7 cellular contexts compared by ENCODE assay signal in genomic region chr22:50523806-50524663, GRCh38. TPM values are rescaled to one million over a fixed set of nuclear protein-coding genes. Genes with fewer than 3 reads are reported as not detected.
A peak's percentile ranks its signal among the peaks of the same experiment; 100 is the strongest.
DNase-seq lines count a peak whose midpoint lies in the region; TF ChIP-seq lines count a peak whose summit lies in the region.

No MANE protein-coding gene starts in this region.

- H4K20me1 ChIP-seq in GM23248 (ENCODE audit: insufficient read depth) = no peaks in the 10 kb centered on the region

- no peaks in the 10 kb centered on the region for H3K9me3 ChIP-seq in GM23248 (ENCODE audit: low read depth)
- H3K9me3 ChIP-seq in skeletal muscle satellite cell (replicated peaks; ENCODE audit: low read length) = no peaks in the 10 kb centered on the region

- H3K79me2 ChIP-seq in GM23248 (ENCODE audit: insufficient read depth) = peaks cover 34% of the 10 kb centered on the region

- no peak for TF ChIP-seq CTCF in fibroblast of pulmonary artery (IDR thresholded peaks at IDR 0.05; ENCODE audit: low read length, missing control alignments)

- WGBS in GM23248 (ENCODE audit: low coverage in 1 of 2, low lambda C conversion rate in 2 of 2, missing lambda C conversion rate in 2 of 2), 2 experiments = 68 to 72% methylated on average over 24 to 25 of the region's 25 CpGs

- H3K4me3 ChIP-seq in GM23248 (peak overlapping the region; percentile 77), fibroblast of pulmonary artery (replicated peaks; ENCODE audit: low read depth, low read length) (peak overlapping the region; percentile 74), skeletal muscle satellite cell (ENCODE audit: low read length) (peak overlapping the region; percentile 83)

- in situ Hi-C loops in GM23248 (cut with MboI) = no loop called here

- H3K9me2 ChIP-seq in GM23248 (ENCODE audit: insufficient read depth) = no peaks in the 10 kb centered on the region

- H3K27ac ChIP-seq in GM23248 = peak overlapping the region; percentile 84

- no peaks in the 10 kb centered on the region for H3K27me3 ChIP-seq in GM23248 (replicated peaks; ENCODE audit: insufficient read depth)
- H3K27me3 ChIP-seq in skeletal muscle satellite cell (ENCODE audit: control insufficient read depth, insufficient read depth, low read length) = no peaks in the 10 kb centered on the region

- H3K9ac ChIP-seq in GM23248 = peak overlapping the region; percentile 85
- H3K9ac ChIP-seq in skeletal muscle satellite cell (ENCODE audit: low read depth, low read length) = peak overlapping the region; percentile 91

- H3K4me2 ChIP-seq in GM23248 (ENCODE audit: unreplicated experiment) (peak overlapping the region; percentile 91), skeletal muscle satellite cell (ENCODE audit: low read length) (peak overlapping the region; percentile 93)

- H3K4me1 ChIP-seq in GM23248 (ENCODE audit: insufficient read depth) (no peaks in the 10 kb centered on the region), skeletal muscle satellite cell (ENCODE audit: control insufficient read depth, insufficient read depth, low read length) (peaks cover 26% of the 10 kb centered on the region)

- peaks cover 16% of the 10 kb centered on the region; the same call in 1 of the 2 replicates for H3F3A ChIP-seq in GM23248 (ENCODE audit: insufficient read depth)

- DNase-seq in GM23248 = no peak
- DNase-seq in SHP77 treated with DMSO at 0.1 percent for 48 hours (lab: John Stamatoyannopoulos, UW) = peak; percentile 55
- no peak for DNase-seq in fibroblast of pulmonary artery (ENCODE audit: low read depth)
- no peak for DNase-seq in GM19240 (ENCODE audit: insufficient read length, low spot score)
- no peak for DNase-seq in NCI-H1417 treated with DMSO at 0.1 percent for 48 hours (lab: John Stamatoyannopoulos, UW)
- no peak for DNase-seq in mucosa of gallbladder (ENCODE audit: low spot score)

- 0 out of 2 replicates have a peak, but pooled peaks cover 6% of the 10 kb centered on the region for H3K36me3 ChIP-seq in GM23248 (ENCODE audit: low read depth)
- H3K36me3 ChIP-seq in skeletal muscle satellite cell (ENCODE audit: insufficient read depth, low read length) = peaks cover 38% of the 10 kb centered on the region

- H2AFZ ChIP-seq in GM23248 = no peak overlapping the region

RNA-seq across cellular contexts. Expression of gene SCO2, which starts 1.4 kb away (rescaled TPM):
- total RNA-seq in GM23248 (2014; rRNA removed; shearing (Covaris generic)) = 8.4 and 17.5 TPM in 2 replicates
- polyA plus RNA-seq in GM23248 (2016; fragmentation: Nextera tagmentation; extraction: Ambion mirVana) = 11.0 and 15.0 TPM in 2 replicates
- total RNA-seq in skeletal muscle satellite cell (2012; rRNA removed) = 6.6 and 7.4 TPM in 2 replicates
- total RNA-seq in mucosa of gallbladder = 1.3 TPM

RNA-seq across cellular contexts. Expression of gene TYMP, which starts 5.8 kb away (rescaled TPM):
- total RNA-seq in GM23248 (2014; rRNA removed; shearing (Covaris generic)) = 33.2 and 42.4 TPM in 2 replicates
- 24.3 and 24.8 TPM in 2 replicates for polyA plus RNA-seq in GM23248 (2016; fragmentation: Nextera tagmentation; extraction: Ambion mirVana)
- 27.9 and 46.7 TPM in 2 replicates for total RNA-seq in skeletal muscle satellite cell (2012; rRNA removed)
- total RNA-seq in mucosa of gallbladder = 34.8 TPM

RNA-seq across cellular contexts. Expression of gene NCAPH2, which starts 16.0 kb away (rescaled TPM):
- 33.8 and 61.0 TPM in 2 replicates for total RNA-seq in GM23248 (2014; rRNA removed; shearing (Covaris generic))
- 27.7 and 28.6 TPM in 2 replicates for polyA plus RNA-seq in GM23248 (2016; fragmentation: Nextera tagmentation; extraction: Ambion mirVana)
- total RNA-seq in skeletal muscle satellite cell (2012; rRNA removed) = 34.0 and 40.6 TPM in 2 replicates
- total RNA-seq in mucosa of gallbladder = 35.2 TPM

RNA-seq across cellular contexts. Expression of gene LMF2, which starts 16.5 kb away (rescaled TPM):
- 95.0 and 124 TPM in 2 replicates for total RNA-seq in GM23248 (2014; rRNA removed; shearing (Covaris generic))
- polyA plus RNA-seq in GM23248 (2016; fragmentation: Nextera tagmentation; extraction: Ambion mirVana) = 101 and 106 TPM in 2 replicates
- total RNA-seq in skeletal muscle satellite cell (2012; rRNA removed) = 39.8 and 53.3 TPM in 2 replicates
- 89.1 TPM for total RNA-seq in mucosa of gallbladder

RNA-seq across cellular contexts. Expression of gene KLHDC7B, which starts 21.7 kb away (rescaled TPM):
- not detected in 2 replicates for total RNA-seq in GM23248 (2014; rRNA removed; shearing (Covaris generic))
- polyA plus RNA-seq in GM23248 (2016; fragmentation: Nextera tagmentation; extraction: Ambion mirVana) = 0.06 TPM in 1 of 2 replicates, not detected in the other
- under 0.01 TPM in 2 replicates for total RNA-seq in skeletal muscle satellite cell (2012; rRNA removed)
- 0.17 TPM for total RNA-seq in mucosa of gallbladder
